32 cellular contexts compared by ENCODE assay signal in the genomic region with DNA sequence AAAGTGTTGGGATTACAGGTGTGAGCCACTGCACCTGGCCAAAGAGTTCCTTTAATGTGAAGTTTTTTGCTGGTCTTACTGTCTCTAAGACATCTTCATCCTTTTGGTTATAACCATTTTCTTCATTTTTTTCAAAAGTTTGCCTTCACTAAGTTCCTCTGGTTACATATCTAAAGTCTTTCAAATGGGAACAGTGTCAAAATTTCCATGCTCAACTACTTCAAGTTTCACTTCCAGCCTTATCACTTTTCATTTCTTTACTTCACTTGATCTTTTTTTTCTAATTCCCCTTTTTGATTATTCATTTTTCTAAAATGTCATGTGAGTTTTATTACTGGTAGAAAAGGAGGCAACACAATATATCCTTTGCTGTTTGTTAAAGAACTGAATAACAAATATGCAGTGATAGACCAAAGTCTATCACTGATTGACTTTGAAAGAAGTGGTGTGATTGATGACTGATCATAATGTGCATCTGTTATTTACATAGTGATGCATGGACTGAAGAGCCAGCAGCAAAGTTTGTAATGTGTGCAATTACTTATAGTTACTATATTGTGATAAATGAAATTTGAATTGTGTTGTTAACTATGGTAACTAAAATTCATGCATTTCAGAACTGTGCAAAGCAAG.
"Had no signal": no experiment of that assay in that cellular context is flagged by ENCODE, and none has a peak within 500 bp of the region (broad histone marks: within the 10 kb centered on the region; RNA-seq: fewer than 3 reads in every experiment).

No MANE protein-coding gene starts in this region.

- FAIRE-seq: islet of Langerhans, kidney, pancreas had no signal

- H3K4me1 ChIP-seq: left lung, lower lobe of right lung, prostate gland, sigmoid colon, testis, thyroid gland, transverse colon, upper lobe of left lung, vagina had no signal

- H3K27ac ChIP-seq: left lung, lower lobe of right lung, pancreas, prostate gland, sigmoid colon, stomach, testis, thyroid gland, transverse colon, upper lobe of left lung, vagina had no signal

- H3K9me3 ChIP-seq: left lung, lower lobe of right lung, pancreas, prostate gland, sigmoid colon, stomach, testis, thyroid gland, transverse colon, upper lobe of left lung, vagina had no signal

- H3K27ac Mint-ChIP-seq: immature natural killer cell; naive thymus-derived CD8-positive, alpha-beta T cell; nephron; stimulated activated memory B cell treated with anti-CD40 and anti-IgM and Interleukin-4, amounts not matched to agents 10 μg/mL and 1 μg/mL and 100 μg/mL, for 72 hours had no signal

- H3K9me3 Mint-ChIP-seq: immature natural killer cell; naive thymus-derived CD8-positive, alpha-beta T cell; nephron; neural crest cell; stimulated activated memory B cell treated with anti-CD40 and anti-IgM and Interleukin-4, amounts not matched to agents 10 μg/mL and 1 μg/mL and 100 μg/mL, for 72 hours had no signal

- H3K27me3 ChIP-seq: left lung, pancreas, sigmoid colon, stomach, testis, thyroid gland, transverse colon, upper lobe of left lung, vagina had no signal

- H3K4me2 ChIP-seq: smooth muscle cell had no signal

- ATAC-seq: left colon; left lung; lower lobe of right lung; naive thymus-derived CD8-positive, alpha-beta T cell; pancreas; right cardiac atrium; stimulated activated memory B cell treated with anti-CD40 and anti-IgM and Interleukin-4, amounts not matched to agents 10 μg/mL and 1 μg/mL and 100 μg/mL, for 72 hours; stimulated activated naive CD8-positive, alpha-beta T cell treated with anti-CD3 and anti-CD28 coated beads, Interleukin-15, Interleukin-2, amounts not matched to agents 100 U/mL and 50 U/mL, for 24 hours had no signal

- H3K36me3 ChIP-seq: left lung, lower lobe of right lung, pancreas, prostate gland, sigmoid colon, stomach, thyroid gland, transverse colon, upper lobe of left lung, vagina had no signal

- H3K4me1 Mint-ChIP-seq: immature natural killer cell; naive thymus-derived CD8-positive, alpha-beta T cell; nephron; neural crest cell had no signal

- DNase-seq: hypothalamus; immature natural killer cell; kidney; left colon; left lung; lower lobe of right lung; mammary epithelial cell; mesenchymal stem cell; naive thymus-derived CD8-positive, alpha-beta T cell; nucleus accumbens; pancreas; posterior cingulate gyrus; retina; right cardiac atrium; sigmoid colon; stimulated activated CD4-positive, alpha-beta T cell treated with anti-CD3 and anti-CD28 coated beads, Interleukin-1b, Interleukin-23, amount 100 ng/mL, for 48 hours; stimulated activated CD4-positive, alpha-beta T cell treated with anti-CD3 and anti-CD28 coated beads, Interleukin-2, amount 100 ng/mL, for 48 hours; stimulated activated CD4-positive, alpha-beta T cell treated with anti-CD3 and anti-CD28 coated beads, Interleukin-4, amount 100 ng/mL, for 4 hours; stimulated activated CD8-positive, alpha-beta memory T cell treated with anti-CD3 and anti-CD28 coated beads, Interleukin-4, amount 100 ng/mL, for 48 hours; stimulated activated naive CD8-positive, alpha-beta T cell treated with anti-CD3 and anti-CD28 coated beads, Interleukin-15, Interleukin-2, amounts not matched to agents 100 U/mL and 50 U/mL, for 24 hours; stomach; testis; thyroid gland; transverse colon; upper lobe of left lung had no signal

- H3K36me3 Mint-ChIP-seq: immature natural killer cell; naive thymus-derived CD8-positive, alpha-beta T cell; stimulated activated memory B cell treated with anti-CD40 and anti-IgM and Interleukin-4, amounts not matched to agents 10 μg/mL and 1 μg/mL and 100 μg/mL, for 72 hours had no signal

- H3K4me3 Mint-ChIP-seq: immature natural killer cell; naive thymus-derived CD8-positive, alpha-beta T cell; nephron; neural crest cell; stimulated activated memory B cell treated with anti-CD40 and anti-IgM and Interleukin-4, amounts not matched to agents 10 μg/mL and 1 μg/mL and 100 μg/mL, for 72 hours had no signal

- H3K4me3 ChIP-seq: left lung, lower lobe of right lung, pancreas, prostate gland, sigmoid colon, smooth muscle cell, stomach, testis, thyroid gland, transverse colon, upper lobe of left lung, vagina had no signal
